ENCODE assay signal across 17 cellular contexts in the genomic region with DNA sequence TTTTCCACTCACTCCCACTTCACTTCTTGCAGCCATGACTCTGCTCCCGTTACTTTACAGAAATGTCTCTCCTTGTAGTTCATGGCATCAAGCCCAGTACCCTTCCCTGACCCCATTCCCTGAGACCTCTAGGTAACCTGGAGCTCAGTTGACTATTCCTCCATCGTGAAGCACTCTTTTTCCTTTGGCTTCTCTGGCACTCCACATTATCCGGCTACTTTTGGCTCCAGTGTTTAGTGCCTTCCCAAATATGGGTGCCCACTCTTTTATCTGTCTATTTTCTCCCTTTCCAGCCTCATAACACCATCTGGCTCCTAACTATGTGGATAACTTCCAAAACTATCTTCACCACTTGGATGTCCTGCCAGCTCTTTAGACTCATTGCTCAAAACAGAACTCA.
A peak's percentile ranks its signal among the peaks of the same experiment; 100 is the strongest.
DNase-seq lines count a peak whose midpoint lies in the region; ATAC-seq and TF ChIP-seq lines count a peak whose summit lies in the region.
"Had no signal": no experiment of that assay in that cellular context is flagged by ENCODE, and none has a peak within 500 bp of the region (broad histone marks: within the 10 kb centered on the region; RNA-seq: fewer than 3 reads in every experiment).

No MANE protein-coding gene starts in this region.

- peaks cover 2% of the 10 kb centered on the region for H3K27me3 Mint-ChIP-seq in activated naive CD4-positive, alpha-beta T cell treated with anti-CD3 and anti-CD28 coated beads, Interleukin-2, amount 10 ng/mL, durations not matched to agents 7 days and 5 days

- 1 to 6% methylated on average over 3 of the region's 3 CpGs for WGBS in aorta, 2 donors

- H3K9me3 Mint-ChIP-seq in activated naive CD4-positive, alpha-beta T cell treated with anti-CD3 and anti-CD28 coated beads, Interleukin-2, amount 10 ng/mL, durations not matched to agents 7 days and 5 days: no peaks in the 10 kb centered on the region
- H3K9me3 Mint-ChIP-seq: CD8-positive, alpha-beta T cell had no signal

- H3K36me3 Mint-ChIP-seq in activated naive CD4-positive, alpha-beta T cell treated with anti-CD3 and anti-CD28 coated beads, Interleukin-2, amount 10 ng/mL, durations not matched to agents 7 days and 5 days: no peaks in the 10 kb centered on the region
- H3K36me3 Mint-ChIP-seq: CD8-positive, alpha-beta T cell had no signal

- CTCF ChIA-PET in activated naive CD4-positive, alpha-beta T cell treated with anti-CD3 and anti-CD28 coated beads, Interleukin-2, amount 10 ng/mL, durations not matched to agents 7 days and 5 days (lab: Charles Lee): no interaction called here

- no peaks in the 10 kb centered on the region for H3K27me3 ChIP-seq in left ventricle myocardium inferior (ENCODE audit: low read depth)
- H3K27me3 ChIP-seq in aorta (ENCODE audit: control insufficient read depth in 1 of 2, insufficient read depth in 2 of 2, low read length in 1 of 2): no peaks in the 10 kb centered on the region
- H3K27me3 ChIP-seq: BLaER1 treated with 17β-estradiol and CSF1 and Interleukin-3, amounts not matched to agents 10 nM and 100 nM; Peyer's patch had no signal

- H3K27ac Mint-ChIP-seq in activated naive CD4-positive, alpha-beta T cell treated with anti-CD3 and anti-CD28 coated beads, Interleukin-2, amount 10 ng/mL, durations not matched to agents 7 days and 5 days: no peak overlapping the region
- H3K27ac Mint-ChIP-seq: CD8-positive, alpha-beta T cell had no signal

- no peaks in the 10 kb centered on the region for H3K9me3 ChIP-seq in left ventricle myocardium inferior (replicated peaks)
- no peaks in the 10 kb centered on the region for H3K9me3 ChIP-seq in aorta (ENCODE audit: control insufficient read depth, low read length)
- H3K9me3 ChIP-seq: BLaER1 treated with 17β-estradiol and CSF1 and Interleukin-3, amounts not matched to agents 10 nM and 100 nM; Peyer's patch had no signal

- no peak for DNase-seq in left ventricle myocardium superior
- no peak for DNase-seq in left ventricle myocardium inferior
- DNase-seq in cerebellar cortex (ENCODE audit: low spot score): peak; percentile 72
- DNase-seq in occipital lobe (lab: John Stamatoyannopoulos, UW): peak; percentile 24
- DNase-seq in aorta: peak in 1 of 2 donors; percentile 54
- no peak for DNase-seq in activated naive CD4-positive, alpha-beta T cell treated with anti-CD3 and anti-CD28 coated beads, Interleukin-2, amount 10 ng/mL, durations not matched to agents 7 days and 5 days
- DNase-seq in activated gamma-delta T cell treated with Interleukin-2 at 50 U/mL for 16 hours: no peak
- DNase-seq: Calu3; CD8-positive, alpha-beta T cell; GOT3; MV-4-11; NCI-H187 treated with DMSO at 0.1 percent for 48 hours; NK-92 treated with Interleukin-12 subunit alpha and Interleukin-12 subunit beta, amount 100 ng/mL, for 24 hours; Peyer's patch had no signal

- intact Hi-C loops in left ventricle myocardium superior (cut with micrococcal nuclease): no loop called here
- intact Hi-C loops in left ventricle myocardium inferior (cut with micrococcal nuclease): no loop called here
- intact Hi-C loops in aorta (cut with DNase I): loop anchor here (5.0 to 10.0 kb wide), 2 partner anchors 192 to 310 kb away; no protein-coding TSS in a partner anchor

- no peak overlapping the region for H3K4me3 Mint-ChIP-seq in activated naive CD4-positive, alpha-beta T cell treated with anti-CD3 and anti-CD28 coated beads, Interleukin-2, amount 10 ng/mL, durations not matched to agents 7 days and 5 days
- H3K4me3 Mint-ChIP-seq: CD8-positive, alpha-beta T cell had no signal

- no peak for TF ChIP-seq CTCF in left ventricle myocardium inferior (IDR thresholded peaks at IDR 0.05; ENCODE audit: borderline replicate concordance)

- H3K36me3 ChIP-seq in left ventricle myocardium inferior (no peaks in the 10 kb centered on the region), aorta (ENCODE audit: control insufficient read depth in 1 of 2, insufficient read depth in 2 of 2, low read length in 1 of 2) (no peaks in the 10 kb centered on the region)
- H3K36me3 ChIP-seq: Peyer's patch had no signal

- H3K4me1 ChIP-seq in left ventricle myocardium inferior: peaks cover 18% of the 10 kb centered on the region
- H3K4me1 ChIP-seq in aorta (ENCODE audit: control insufficient read depth in 1 of 2, insufficient read depth in 2 of 2, low read length in 2 of 2): peaks cover 15 to 33% of the 10 kb centered on the region in 2 donors
- H3K4me1 ChIP-seq: Peyer's patch had no signal

- H3K4me1 Mint-ChIP-seq in activated naive CD4-positive, alpha-beta T cell treated with anti-CD3 and anti-CD28 coated beads, Interleukin-2, amount 10 ng/mL, durations not matched to agents 7 days and 5 days: no peaks in the 10 kb centered on the region

- no peak overlapping the region for H3K4me3 ChIP-seq in left ventricle myocardium inferior
- no peak overlapping the region for H3K4me3 ChIP-seq in aorta (ENCODE audit: low read length in 2 of 2)
- H3K4me3 ChIP-seq: BLaER1 treated with 17β-estradiol and CSF1 and Interleukin-3, amounts not matched to agents 10 nM and 100 nM; K562; Peyer's patch had no signal

- ATAC-seq in left ventricle myocardium superior: peak; percentile 48
- ATAC-seq in aorta (ENCODE audit: low FRiP score): peak; percentile 28
- no peak for ATAC-seq in HG03025 (IDR thresholded peaks at IDR 0.05; ENCODE audit: low FRiP score, unreplicated experiment)
- ATAC-seq: CD8-positive, alpha-beta T cell; K562 had no signal

- no peak overlapping the region for H3K27ac ChIP-seq in left ventricle myocardium inferior (replicated peaks)
- peak overlapping the region; percentile 59 to 81 for H3K27ac ChIP-seq in aorta (ENCODE audit: low read depth in 1 of 2, low read length in 2 of 2)
- H3K27ac ChIP-seq: BLaER1 treated with 17β-estradiol and CSF1 and Interleukin-3, amounts not matched to agents 10 nM and 100 nM; Peyer's patch had no signal

Comparison
In these comparisons a context has a peak if more than half of its experiments do, and no peak if none do; other contexts are left out.
1. DNase-seq: peak in cerebellar cortex (single experiment) and occipital lobe (single experiment); none in left ventricle myocardium superior (single experiment), left ventricle myocardium inferior (single experiment), activated naive CD4-positive, alpha-beta T cell treated with anti-CD3 and anti-CD28 coated beads, Interleukin-2, amount 10 ng/mL, durations not matched to agents 7 days and 5 days (single experiment) and activated gamma-delta T cell treated with Interleukin-2 at 50 U/mL for 16 hours (single experiment).
2. intact Hi-C loops: an anchor here in aorta (5.0 to 10.0 kb wide); none called in left ventricle myocardium superior and left ventricle myocardium inferior.